In genomic region chr6:15507746-15508145, GRCh38 we compare ENCODE assay signal across 3 cellular contexts.
TF ChIP-seq lines count a peak whose summit lies in the region.

No MANE protein-coding gene starts in this region.

TF ChIP-seq in GM23338, 12 proteins besides CTCF, POLR2A, EP300 and RAD21 (continues in another document):
- no peak for TF ChIP-seq ETS1 (IDR thresholded peaks at IDR 0.05)
- no peak for TF ChIP-seq NANOG (IDR thresholded peaks at IDR 0.05; ENCODE audit: borderline replicate concordance)
- TF ChIP-seq, protein P1, sequence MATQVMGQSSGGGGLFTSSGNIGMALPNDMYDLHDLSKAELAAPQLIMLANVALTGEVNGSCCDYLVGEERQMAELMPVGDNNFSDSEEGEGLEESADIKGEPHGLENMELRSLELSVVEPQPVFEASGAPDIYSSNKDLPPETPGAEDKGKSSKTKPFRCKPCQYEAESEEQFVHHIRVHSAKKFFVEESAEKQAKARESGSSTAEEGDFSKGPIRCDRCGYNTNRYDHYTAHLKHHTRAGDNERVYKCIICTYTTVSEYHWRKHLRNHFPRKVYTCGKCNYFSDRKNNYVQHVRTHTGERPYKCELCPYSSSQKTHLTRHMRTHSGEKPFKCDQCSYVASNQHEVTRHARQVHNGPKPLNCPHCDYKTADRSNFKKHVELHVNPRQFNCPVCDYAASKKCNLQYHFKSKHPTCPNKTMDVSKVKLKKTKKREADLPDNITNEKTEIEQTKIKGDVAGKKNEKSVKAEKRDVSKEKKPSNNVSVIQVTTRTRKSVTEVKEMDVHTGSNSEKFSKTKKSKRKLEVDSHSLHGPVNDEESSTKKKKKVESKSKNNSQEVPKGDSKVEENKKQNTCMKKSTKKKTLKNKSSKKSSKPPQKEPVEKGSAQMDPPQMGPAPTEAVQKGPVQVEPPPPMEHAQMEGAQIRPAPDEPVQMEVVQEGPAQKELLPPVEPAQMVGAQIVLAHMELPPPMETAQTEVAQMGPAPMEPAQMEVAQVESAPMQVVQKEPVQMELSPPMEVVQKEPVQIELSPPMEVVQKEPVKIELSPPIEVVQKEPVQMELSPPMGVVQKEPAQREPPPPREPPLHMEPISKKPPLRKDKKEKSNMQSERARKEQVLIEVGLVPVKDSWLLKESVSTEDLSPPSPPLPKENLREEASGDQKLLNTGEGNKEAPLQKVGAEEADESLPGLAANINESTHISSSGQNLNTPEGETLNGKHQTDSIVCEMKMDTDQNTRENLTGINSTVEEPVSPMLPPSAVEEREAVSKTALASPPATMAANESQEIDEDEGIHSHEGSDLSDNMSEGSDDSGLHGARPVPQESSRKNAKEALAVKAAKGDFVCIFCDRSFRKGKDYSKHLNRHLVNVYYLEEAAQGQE (IDR thresholded peaks at IDR 0.05; ENCODE audit: unreplicated experiment): no peak
- TF ChIP-seq EZH2phosphoT487 (IDR thresholded peaks at IDR 0.05; ENCODE audit: unreplicated experiment): no peak
- no peak for TF ChIP-seq EZH2 (IDR thresholded peaks at IDR 0.05; ENCODE audit: low read depth, unreplicated experiment)
- TF ChIP-seq CREB1 (CRISPR knock-in tag; IDR thresholded peaks at IDR 0.05; ENCODE audit: low read depth): no peak
- TF ChIP-seq JUNB (IDR thresholded peaks at IDR 0.05; ENCODE audit: unreplicated experiment): no peak
- TF ChIP-seq POLR2AphosphoS5 (IDR thresholded peaks at IDR 0.05; ENCODE audit: low read depth): no peak
- TF ChIP-seq ZNF114 (CRISPR knock-in tag; IDR thresholded peaks at IDR 0.05): no peak
- TF ChIP-seq STAT1 (IDR thresholded peaks at IDR 0.05; ENCODE audit: unreplicated experiment): no peak
- no peak for TF ChIP-seq ZNF331 (CRISPR knock-in tag; IDR thresholded peaks at IDR 0.05; ENCODE audit: low read depth)

TF ChIP-seq in IMR-90, 13 proteins besides CTCF, POLR2A, EP300 and RAD21:
- TF ChIP-seq USF2 (IDR thresholded peaks at IDR 0.05; ENCODE audit: low read depth, low read length) (no peak), SMC3 (IDR thresholded peaks at IDR 0.05; ENCODE audit: low read depth, low read length) (no peak), RCOR1 (IDR thresholded peaks at IDR 0.05; ENCODE audit: insufficient replicate concordance, low read length) (no peak), MXI1 (IDR thresholded peaks at IDR 0.05; ENCODE audit: borderline replicate concordance, low read depth, low read length) (no peak), BHLHE40 (IDR thresholded peaks at IDR 0.05; ENCODE audit: low read depth, low read length) (no peak), CHD1 (IDR thresholded peaks at IDR 0.05; ENCODE audit: low read depth, low read length) (no peak), NFE2L2 (IDR thresholded peaks at IDR 0.05; ENCODE audit: low read depth, low read length) (no peak), MAFK (IDR thresholded peaks at IDR 0.05; ENCODE audit: low read depth, low read length) (no peak)

TF ChIP-seq in K562, 482 proteins besides CTCF, POLR2A, EP300 and RAD21:
- TF ChIP-seq, protein P2, sequence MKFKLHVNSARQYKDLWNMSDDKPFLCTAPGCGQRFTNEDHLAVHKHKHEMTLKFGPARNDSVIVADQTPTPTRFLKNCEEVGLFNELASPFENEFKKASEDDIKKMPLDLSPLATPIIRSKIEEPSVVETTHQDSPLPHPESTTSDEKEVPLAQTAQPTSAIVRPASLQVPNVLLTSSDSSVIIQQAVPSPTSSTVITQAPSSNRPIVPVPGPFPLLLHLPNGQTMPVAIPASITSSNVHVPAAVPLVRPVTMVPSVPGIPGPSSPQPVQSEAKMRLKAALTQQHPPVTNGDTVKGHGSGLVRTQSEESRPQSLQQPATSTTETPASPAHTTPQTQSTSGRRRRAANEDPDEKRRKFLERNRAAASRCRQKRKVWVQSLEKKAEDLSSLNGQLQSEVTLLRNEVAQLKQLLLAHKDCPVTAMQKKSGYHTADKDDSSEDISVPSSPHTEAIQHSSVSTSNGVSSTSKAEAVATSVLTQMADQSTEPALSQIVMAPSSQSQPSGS (CRISPR knock-in tag; IDR thresholded peaks at IDR 0.05): no peak
- TF ChIP-seq NR1H2 (CRISPR knock-in tag; IDR thresholded peaks at IDR 0.05) (no peak), TSC22D4 (tag; IDR thresholded peaks at IDR 0.05) (no peak), PML (IDR thresholded peaks at IDR 0.05; ENCODE audit: low read length) (no peak), SREBF1 (IDR thresholded peaks at IDR 0.05; ENCODE audit: borderline replicate concordance, low read depth, low read length) (no peak), CHD4 (IDR thresholded peaks at IDR 0.05; ENCODE audit: insufficient read depth, insufficient replicate concordance, low read depth, low read length, poor library complexity, severe bottlenecking) (no peak)
